8 cellular contexts compared by ENCODE assay signal in genomic region chr1:146487555-146487954, GRCh38.
DNase-seq lines count a peak whose midpoint lies in the region; ATAC-seq and TF ChIP-seq lines count a peak whose summit lies in the region.
"Not testable (repeated sequence)": the region's sequence is repeated elsewhere in the genome, so short reads cannot be mapped to it uniquely, and the experiment has no call there.

No MANE protein-coding gene starts in this region.

- not testable (repeated sequence) for H3K27me3 Mint-ChIP-seq in GM23338 (ENCODE audit: insufficient read depth, low read depth, poor library complexity)

- not testable (repeated sequence) for H3K27ac ChIP-seq in GM23338 (ENCODE audit: low read depth); esophagus muscularis mucosa (replicated peaks in 1 of 4); heart right ventricle; left ventricle myocardium inferior (replicated peaks); right cardiac atrium (ENCODE audit: low read length); left lung; tibial artery

- H3K4me3 Mint-ChIP-seq in GM23338: not testable (repeated sequence)

- H3K9me3 ChIP-seq in esophagus muscularis mucosa; heart right ventricle; left ventricle myocardium inferior (replicated peaks); right cardiac atrium (ENCODE audit: control insufficient read depth, low read length); left lung; tibial artery: not testable (repeated sequence)

- ATAC-seq in GM23338 (peak; percentile 50), Right ventricle myocardium superior (ENCODE audit: poor library complexity) (peak; percentile 63), heart right ventricle (peak in 6 of 8 donors; percentile 41 to 81 (median 65)), right cardiac atrium (peak; percentile 62 to 70), left lung (peak; percentile 26)

- H3F3A ChIP-seq in GM23338 (replicated peaks; ENCODE audit: low read depth): not testable (repeated sequence)

- H3K36me3 ChIP-seq in GM23338 (ENCODE audit: insufficient read depth); esophagus muscularis mucosa; heart right ventricle; left ventricle myocardium inferior; left lung; tibial artery: not testable (repeated sequence)

- not testable (repeated sequence) for H3K4me2 ChIP-seq in GM23338

- H3K9me3 Mint-ChIP-seq in GM23338: not testable (repeated sequence)

- not testable (repeated sequence) for H3K27me3 ChIP-seq in GM23338 (ENCODE audit: insufficient read depth); esophagus muscularis mucosa; heart right ventricle; left ventricle myocardium inferior (ENCODE audit: low read depth); right cardiac atrium (ENCODE audit: control insufficient read depth, insufficient read depth); left lung; tibial artery

- WGBS in esophagus muscularis mucosa: no CpG with 5 or more reads among the region's 6 CpGs
- WGBS in heart right ventricle, 2 donors: no CpG with 5 or more reads among the region's 6 CpGs
- whole genome bisulfite sequencing in right cardiac atrium: no CpG with 5 or more reads among the region's 6 CpGs

- not testable (repeated sequence) for DNase-seq in GM23338 (ENCODE audit: low spot score); esophagus muscularis mucosa (ENCODE audit: extremely low spot score); Right ventricle myocardium superior; heart right ventricle; left ventricle myocardium inferior; right cardiac atrium; left lung; tibial artery

- not testable (repeated sequence) for H3K79me2 ChIP-seq in GM23338 (replicated peaks; ENCODE audit: insufficient read depth)

- not testable (repeated sequence) for H3K4me1 Mint-ChIP-seq in GM23338

- not testable (repeated sequence) for TF ChIP-seq CTCF in GM23338 (conservative IDR thresholded peaks at IDR 0.05; ENCODE audit: low read depth in 2 of 2); esophagus muscularis mucosa (IDR thresholded peaks at IDR 0.05); heart right ventricle (IDR thresholded peaks at IDR 0.05); left ventricle myocardium inferior (IDR thresholded peaks at IDR 0.05; ENCODE audit: borderline replicate concordance); left lung (IDR thresholded peaks at IDR 0.05); tibial artery (IDR thresholded peaks at IDR 0.05)

- H4K20me1 ChIP-seq in GM23338 (replicated peaks; ENCODE audit: insufficient read depth): not testable (repeated sequence)

- TF ChIP-seq POLR2A in esophagus muscularis mucosa (IDR thresholded peaks at IDR 0.05; ENCODE audit: low read depth): not testable (repeated sequence)

- TF ChIP-seq EP300 in esophagus muscularis mucosa (IDR thresholded peaks at IDR 0.05): not testable (repeated sequence)

- not testable (repeated sequence) for H3K36me3 Mint-ChIP-seq in GM23338 (ENCODE audit: low read depth)

- H3K9me2 ChIP-seq in GM23338 (ENCODE audit: insufficient read depth): not testable (repeated sequence)

- H3K4me1 ChIP-seq in GM23338 (ENCODE audit: insufficient read depth); esophagus muscularis mucosa; heart right ventricle; left ventricle myocardium inferior; right cardiac atrium (ENCODE audit: control insufficient read depth, insufficient read depth, low read length); left lung; tibial artery: not testable (repeated sequence)

- H3K27ac Mint-ChIP-seq in GM23338: not testable (repeated sequence)

- intact Hi-C loops in esophagus muscularis mucosa (cut with DNase I); Right ventricle myocardium superior (cut with DNase I); heart right ventricle (cut with DNase I); left ventricle myocardium inferior (cut with micrococcal nuclease); right cardiac atrium (cut with DNase I); left lung (cut with DNase I); tibial artery (cut with DNase I; ENCODE audit: low total_unique reads): not testable (repeated sequence)

- not testable (repeated sequence) for H3K4me3 ChIP-seq in GM23338; right cardiac atrium (ENCODE audit: low read length); left lung
- H3K4me3 ChIP-seq in esophagus muscularis mucosa (peak overlapping the region in 3 of 4 donors; percentile 47 to 54 (median 51)), heart right ventricle (peak overlapping the region in 1 of 10 donors; percentile 51), left ventricle myocardium inferior (peak overlapping the region; percentile 62), tibial artery (peak overlapping the region; percentile 52 to 54)

- not testable (repeated sequence) for H2AFZ ChIP-seq in GM23338
